8 cellular contexts compared by ENCODE assay signal in the genomic region with DNA sequence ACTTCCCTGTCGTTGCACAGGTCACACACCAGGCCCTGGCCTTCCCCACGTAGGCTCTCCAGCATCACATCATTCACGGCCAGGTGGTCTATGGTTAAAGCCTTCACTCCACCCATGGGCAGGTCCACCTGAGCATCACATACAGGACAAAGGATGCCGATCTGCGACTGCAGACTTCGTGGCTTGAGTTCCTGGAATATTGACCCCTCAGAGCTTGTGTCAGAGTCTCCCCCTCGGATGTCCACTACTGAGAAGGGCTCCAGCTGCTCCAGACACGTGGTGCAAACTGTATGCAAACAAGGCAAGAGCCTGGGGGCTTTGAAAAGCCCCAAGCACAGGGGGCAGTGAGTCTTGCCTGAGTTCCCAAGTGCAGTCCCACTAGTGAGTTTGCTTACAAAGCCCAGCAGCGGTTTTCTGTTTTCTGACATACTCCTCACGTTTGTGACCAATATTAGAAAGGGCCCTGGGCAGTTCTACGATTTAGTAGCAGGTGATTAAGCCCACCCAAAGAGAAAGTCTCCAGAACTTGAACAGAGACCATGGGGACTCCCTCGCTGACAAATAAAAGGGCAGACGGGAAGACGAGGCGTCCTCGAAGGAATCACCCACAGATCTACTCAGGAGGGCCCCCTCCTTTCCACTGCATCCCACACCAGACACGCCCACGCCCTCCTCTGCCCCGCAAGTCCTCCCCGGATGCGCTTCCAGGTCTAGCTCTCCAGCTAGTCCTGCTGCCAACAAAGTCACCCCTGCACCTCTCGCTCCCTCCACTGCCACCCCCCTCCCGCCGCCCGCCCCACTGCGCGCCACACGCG. TPM values are rescaled to one million over a fixed set of nuclear protein-coding genes. Genes with fewer than 3 reads are reported as not detected.
A peak's percentile ranks its signal among the peaks of the same experiment; 100 is the strongest.
DNase-seq lines count a peak whose midpoint lies in the region; ATAC-seq and TF ChIP-seq lines count a peak whose summit lies in the region.

No MANE protein-coding gene starts in this region.

- ATAC-seq in HG03196 (IDR thresholded peaks at IDR 0.05; ENCODE audit: unreplicated experiment) (no peak), GM18861 (IDR thresholded peaks at IDR 0.05; ENCODE audit: unreplicated experiment) (no peak), HG02970 (IDR thresholded peaks at IDR 0.05; ENCODE audit: low FRiP score, unreplicated experiment) (no peak)

- peak overlapping the region; percentile 85 for H3K4me3 Mint-ChIP-seq in Calu3 (ENCODE audit: low read depth, unreplicated experiment)

- peaks cover 19% of the 10 kb centered on the region for H3K36me3 Mint-ChIP-seq in Calu3 (ENCODE audit: insufficient read depth, unreplicated experiment)

- H3K4me1 Mint-ChIP-seq in Calu3 (ENCODE audit: low read depth, unreplicated experiment) = peaks cover 19% of the 10 kb centered on the region

- no TSS peak for BruUV-seq in Calu3 (replicated peaks; lab: Mats Ljungman, UMichigan)

- no peaks in the 10 kb centered on the region for H3K27me3 ChIP-seq in WERI-Rb-1 (ENCODE audit: insufficient read depth, low read depth, severe bottlenecking)
- H3K27me3 ChIP-seq in ovary = no peaks in the 10 kb centered on the region

- intact Hi-C loops in Calu3 (cut with micrococcal nuclease; ENCODE audit: unreplicated experiment) (no loop called here), ovary (cut with DNase I) (no loop called here)

- CTCF ChIA-PET in Calu3 (lab: Charles Lee) = interaction anchor here (0.6 kb wide), 1 partner anchor 164 kb away, joined by 3 read pairs; no protein-coding TSS in a partner anchor

- H3K27ac Mint-ChIP-seq in Calu3 (ENCODE audit: unreplicated experiment) = peak overlapping the region; percentile 64

- WGBS in ovary, 3 donors = 9 to 10% (median 9%) methylated on average over 29 of the region's 29 CpGs

- no peak for TF ChIP-seq POLR2A in ovary (IDR thresholded peaks at IDR 0.05)

- H3K36me3 ChIP-seq in WERI-Rb-1 = no peaks in the 10 kb centered on the region; the same call in none of the 2 replicates
- no peaks in the 10 kb centered on the region for H3K36me3 ChIP-seq in ovary

- no peaks in the 10 kb centered on the region for H3K9me3 ChIP-seq in WERI-Rb-1 (ENCODE audit: severe bottlenecking)
- H3K9me3 ChIP-seq in ovary = no peaks in the 10 kb centered on the region

- DNase-seq in Calu3 = no peak
- no peak for DNase-seq in HFF-Myc (ENCODE audit: extremely low read depth, low read depth)
- DNase-seq in WERI-Rb-1 = peak; percentile 14
- peak in 1 of 2 donors; percentile 69 for DNase-seq in foreskin fibroblast
- peak in 1 of 5 donors; percentile 24 for DNase-seq in ovary

- peaks cover 3% of the 10 kb centered on the region for H3K4me1 ChIP-seq in ovary (ENCODE audit: insufficient read depth)

- H3K27me3 Mint-ChIP-seq in Calu3 (ENCODE audit: unreplicated experiment) = no peaks in the 10 kb centered on the region

- H3K27ac ChIP-seq in WERI-Rb-1 (peak overlapping the region; percentile 98), ovary (peak overlapping the region; percentile 62 to 85)

- TF ChIP-seq EP300 in ovary (IDR thresholded peaks at IDR 0.05) = no peak

- H3K4me3 ChIP-seq in HFF-Myc (replicated peaks; ENCODE audit: low read depth, low read length) (peak overlapping the region; percentile 57), WERI-Rb-1 (ENCODE audit: low read depth, low read length) (peak overlapping the region; percentile 86), foreskin fibroblast (ENCODE audit: low read depth in 1 of 2, low read length in 2 of 2) (peak overlapping the region; percentile 71 to 73), ovary (peak overlapping the region; percentile 80)

- no peaks in the 10 kb centered on the region for H3K9me3 Mint-ChIP-seq in Calu3 (ENCODE audit: low read depth, unreplicated experiment)

- TF ChIP-seq CTCF in Calu3 (IDR thresholded peaks at IDR 0.05; ENCODE audit: unreplicated experiment) (no peak), HFF-Myc (IDR thresholded peaks at IDR 0.05; ENCODE audit: low read depth, low read length, missing control alignments) (no peak), WERI-Rb-1 (IDR thresholded peaks at IDR 0.05; ENCODE audit: low read depth, low read length) (no peak), foreskin fibroblast (IDR thresholded peaks at IDR 0.05; ENCODE audit: low read depth, low read length) (no peak), ovary (IDR thresholded peaks at IDR 0.05) (no peak)

RNA-seq across cellular contexts. Expression of gene TRIM45, which starts 0.6 kb away (rescaled TPM):
- total RNA-seq in Calu3 (2022) (4.3 and 5.3 TPM in 2 replicates), ovary (1 to 10 TPM; 2.9 to 7.7 (median 6.6) TPM)
- 1 to 10 TPM; 4.9 to 5.4 TPM for polyA plus RNA-seq in ovary
